In genomic region chr11:15931497-15931896, GRCh38 we compare ENCODE assay signal across 34 cellular contexts.
"Had no signal": no experiment of that assay in that cellular context is flagged by ENCODE, and none has a peak within 500 bp of the region (broad histone marks: within the 10 kb centered on the region; RNA-seq: fewer than 3 reads in every experiment).

No MANE protein-coding gene starts in this region.

- H3K36me3 ChIP-seq: MG63 had no signal

- H3K4me3 ChIP-seq: MG63 had no signal

- DNase-seq: Karpas-422, Kasumi-1, MG63, MM.1S, MV-4-11, NCI-H1048, NCI-H1092, NCI-H1092 treated with DMSO at 0.1 percent for 48 hours, NCI-H1105, NCI-H1105 treated with DMSO at 0.1 percent for 48 hours, NCI-H1417, NCI-H1417 treated with DMSO at 0.1 percent for 48 hours, NCI-H1436, NCI-H1436 treated with DMSO at 0.1 percent for 48 hours, NCI-H146, NCI-H1694, NCI-H1694 treated with DMSO at 0.1 percent for 48 hours, NCI-H187, NCI-H187 treated with DMSO at 0.1 percent for 48 hours, NCI-H1930, NCI-H2029, NCI-H2029 treated with DMSO at 0.1 percent for 48 hours, NCI-H2081, NCI-H2081 treated with DMSO at 0.1 percent for 48 hours, NCI-H2107, NCI-H2171, NCI-H2171 treated with DMSO at 0.1 percent for 48 hours, NCI-H2227 treated with DMSO at 0.1 percent for 48 hours, NCI-H226, NCI-H345, NCI-H446, NCI-H446 treated with DMSO at 0.1 percent for 48 hours, NCI-H510A, NCI-H510A treated with DMSO at 0.1 percent for 48 hours had no signal

- H3K27me3 ChIP-seq: MG63 had no signal
